ENCODE assay signal across 11 cellular contexts in the genomic region with DNA sequence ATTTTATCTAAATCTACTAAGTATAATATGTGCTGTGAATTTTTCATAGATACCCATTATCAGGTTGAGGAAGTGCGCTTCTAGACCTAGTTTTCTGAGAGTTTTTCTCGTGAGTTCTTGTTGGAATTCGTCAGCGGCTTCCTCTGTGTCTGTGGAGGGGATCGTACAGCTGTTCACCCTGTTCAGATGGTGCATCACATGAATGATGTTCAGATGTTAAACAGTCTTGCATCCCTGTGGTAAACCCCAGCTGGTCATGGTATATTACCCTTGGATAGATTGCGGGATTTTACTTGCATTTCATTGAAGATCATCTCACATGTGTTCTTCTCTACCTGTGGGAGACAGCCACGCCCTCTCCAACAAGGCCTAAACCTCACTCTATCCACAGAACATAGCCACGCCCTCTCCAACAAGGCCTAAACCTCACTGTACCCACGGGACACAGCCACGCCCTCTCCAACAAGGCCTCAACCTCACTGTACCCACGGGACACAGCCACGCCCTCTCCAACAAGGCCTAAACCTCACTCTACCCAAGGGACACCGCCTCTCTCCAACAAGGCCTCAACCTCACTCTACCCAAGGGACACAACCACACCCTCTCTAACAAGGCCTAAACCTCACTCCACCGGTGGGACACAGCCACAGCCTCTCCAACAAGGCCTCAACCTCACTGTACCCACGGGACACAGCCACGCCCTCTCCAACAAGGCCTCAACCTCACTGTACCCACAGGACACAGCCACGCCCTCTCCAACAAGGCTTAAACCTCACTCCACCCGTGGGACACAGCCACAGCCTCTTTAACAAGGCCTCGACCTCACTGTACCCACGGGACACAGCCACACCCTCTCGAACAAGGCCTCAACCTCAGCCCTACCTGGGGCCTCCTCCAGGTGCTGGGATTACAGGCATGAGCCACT.
DNase-seq lines count a peak whose midpoint lies in the region; ATAC-seq and TF ChIP-seq lines count a peak whose summit lies in the region.
"Had no signal": no experiment of that assay in that cellular context is flagged by ENCODE, and none has a peak within 500 bp of the region (broad histone marks: within the 10 kb centered on the region; RNA-seq: fewer than 3 reads in every experiment).

No MANE protein-coding gene starts in this region.

- peak overlapping the region; percentile 92 for H3K27ac Mint-ChIP-seq in CD4-positive, alpha-beta T cell
- H3K27ac Mint-ChIP-seq in IgD-negative memory B cell, result peak overlapping the region in 2 of 3 donors; percentile 67 to 92
- H3K27ac Mint-ChIP-seq in activated naive CD4-positive, alpha-beta T cell treated with anti-CD3 and anti-CD28 coated beads, Interleukin-2, amount 10 ng/mL, durations not matched to agents 7 days and 5 days, result peak overlapping the region; percentile 98

- peaks cover 2% of the 10 kb centered on the region for H3K9me3 Mint-ChIP-seq in CD4-positive, alpha-beta T cell
- H3K9me3 Mint-ChIP-seq in IgD-negative memory B cell, result peaks cover under 1 to 11% (median 2%) of the 10 kb centered on the region in 3 donors
- peaks cover 26% of the 10 kb centered on the region for H3K9me3 Mint-ChIP-seq in activated naive CD4-positive, alpha-beta T cell treated with anti-CD3 and anti-CD28 coated beads, Interleukin-2, amount 10 ng/mL, durations not matched to agents 7 days and 5 days

- H3K27me3 ChIP-seq in CD4-positive, alpha-beta T cell (ENCODE audit: control insufficient read depth, insufficient read depth, low read length), result no peaks in the 10 kb centered on the region

- peaks cover 48% of the 10 kb centered on the region for H3K4me1 Mint-ChIP-seq in CD4-positive, alpha-beta T cell (ENCODE audit: low read depth)
- H3K4me1 Mint-ChIP-seq in IgD-negative memory B cell, result peaks cover 0 to 14% (median 12%) of the 10 kb centered on the region in 3 donors
- peaks cover 67% of the 10 kb centered on the region for H3K4me1 Mint-ChIP-seq in activated naive CD4-positive, alpha-beta T cell treated with anti-CD3 and anti-CD28 coated beads, Interleukin-2, amount 10 ng/mL, durations not matched to agents 7 days and 5 days

- peak in 1 of 10 experiments; percentile 34 for DNase-seq in CD4-positive, alpha-beta T cell
- DNase-seq in activated naive CD4-positive, alpha-beta T cell treated with anti-CD3 and anti-CD28 coated beads, Interleukin-2, amount 10 ng/mL, durations not matched to agents 7 days and 5 days, result peak; percentile 58
- DNase-seq in myocyte (ENCODE audit: low read depth) (peak; percentile 64), EL (no peak), NCI-H345 treated with DMSO at 0.1 percent for 48 hours (lab: John Stamatoyannopoulos, UW; ENCODE audit: unreplicated experiment) (no peak), NCI-H748 treated with DMSO at 0.1 percent for 48 hours (lab: John Stamatoyannopoulos, UW) (no peak)
- no peak for DNase-seq in stimulated activated CD8-positive, alpha-beta memory T cell treated with anti-CD3 and anti-CD28 coated beads, Interleukin-4, amount 100 ng/mL, for 48 hours
- DNase-seq: amniotic stem cell, H7 had no signal

- H3K4me3 Mint-ChIP-seq in CD4-positive, alpha-beta T cell, result peak overlapping the region; percentile 36
- H3K4me3 Mint-ChIP-seq in IgD-negative memory B cell, result peak overlapping the region in 2 of 4 donors; percentile 24 to 89
- no peak overlapping the region for H3K4me3 Mint-ChIP-seq in activated naive CD4-positive, alpha-beta T cell treated with anti-CD3 and anti-CD28 coated beads, Interleukin-2, amount 10 ng/mL, durations not matched to agents 7 days and 5 days
- H3K4me3 Mint-ChIP-seq: CD14-positive monocyte had no signal

- H3K9me3 ChIP-seq in CD4-positive, alpha-beta T cell (ENCODE audit: control insufficient read depth, low read length), result peaks cover 9% of the 10 kb centered on the region

- H3K27me3 Mint-ChIP-seq in CD4-positive, alpha-beta T cell, result no peaks in the 10 kb centered on the region
- H3K27me3 Mint-ChIP-seq in IgD-negative memory B cell, result no peaks in the 10 kb centered on the region
- H3K27me3 Mint-ChIP-seq in activated naive CD4-positive, alpha-beta T cell treated with anti-CD3 and anti-CD28 coated beads, Interleukin-2, amount 10 ng/mL, durations not matched to agents 7 days and 5 days, result no peaks in the 10 kb centered on the region

- peaks cover 37% of the 10 kb centered on the region for H3K36me3 Mint-ChIP-seq in CD4-positive, alpha-beta T cell (ENCODE audit: low read depth)
- H3K36me3 Mint-ChIP-seq in IgD-negative memory B cell, result peaks cover 12% of the 10 kb centered on the region
- peaks cover 72% of the 10 kb centered on the region for H3K36me3 Mint-ChIP-seq in activated naive CD4-positive, alpha-beta T cell treated with anti-CD3 and anti-CD28 coated beads, Interleukin-2, amount 10 ng/mL, durations not matched to agents 7 days and 5 days

- no peak for TF ChIP-seq CTCF in CD4-positive, alpha-beta T cell (IDR thresholded peaks at IDR 0.05)

- ATAC-seq in CD4-positive, alpha-beta T cell (ENCODE audit: poor library complexity), result peak; percentile 71

- intact Hi-C loops in CD4-positive, alpha-beta T cell (cut with DNase I, micrococcal nuclease), result no loop called here

- CTCF ChIA-PET in CD4-positive, alpha-beta T cell (lab: Charles Lee), result interaction anchor here (0.9 to 1.6 kb wide), 6 partner anchors 21 to 88 kb away, joined by 3 to 4 read pairs (median 3); no protein-coding TSS in a partner anchor
- CTCF ChIA-PET in activated naive CD4-positive, alpha-beta T cell treated with anti-CD3 and anti-CD28 coated beads, Interleukin-2, amount 10 ng/mL, durations not matched to agents 7 days and 5 days (lab: Charles Lee), result interaction anchor here (0.7 to 1.2 kb wide), 2 partner anchors 28 to 87 kb away, joined by 3 read pairs; no protein-coding TSS in a partner anchor

- peak overlapping the region; percentile 40 for H3K27ac ChIP-seq in CD4-positive, alpha-beta T cell (ENCODE audit: low read depth, low read length)

- POLR2A ChIA-PET in CD4-positive, alpha-beta T cell (lab: Charles Lee), result interaction anchor here (0.6 to 2.8 kb wide), 6 partner anchors 19 to 616 kb away, joined by 3 to 14 read pairs (median 5); no protein-coding TSS in a partner anchor

Comparison
In these comparisons a context has a peak if more than half of its experiments do, and no peak if none do; other contexts are left out.
1. DNase-seq: peak in activated naive CD4-positive, alpha-beta T cell treated with anti-CD3 and anti-CD28 coated beads, Interleukin-2, amount 10 ng/mL, durations not matched to agents 7 days and 5 days (single experiment) and myocyte (single experiment); none in EL (single experiment), stimulated activated CD8-positive, alpha-beta memory T cell treated with anti-CD3 and anti-CD28 coated beads, Interleukin-4, amount 100 ng/mL, for 48 hours (single experiment), NCI-H345 treated with DMSO at 0.1 percent for 48 hours (single experiment) and NCI-H748 treated with DMSO at 0.1 percent for 48 hours (single experiment).
2. Peak in every context shown above with its lines, with median percentiles within 50 percentile points of each other: H3K27ac Mint-ChIP-seq.